ENCODE assay signal across 8 cellular contexts in genomic region chr13:49976314-49977258, GRCh38. TPM values are rescaled to one million over a fixed set of nuclear protein-coding genes. Genes with fewer than 3 reads are reported as not detected.
DNase-seq lines count a peak whose midpoint lies in the region; ATAC-seq and TF ChIP-seq lines count a peak whose summit lies in the region.

No MANE protein-coding gene starts in this region.

- no peaks in the 10 kb centered on the region for H3K9me3 Mint-ChIP-seq in natural killer cell
- no peaks in the 10 kb centered on the region for H3K9me3 Mint-ChIP-seq in stimulated activated naive B cell treated with anti-CD40 and anti-IgM and Interleukin-4, amounts not matched to agents 10 μg/mL and 1 μg/mL and 100 μg/mL, for 72 hours

- no peak overlapping the region; the same call in 1 of the 2 replicates for H2AFZ ChIP-seq in OCI-LY3 (ENCODE audit: low read depth, low read length)

- H3K27ac ChIP-seq in OCI-LY3 (ENCODE audit: low read length) = no peak overlapping the region
- H3K27ac ChIP-seq in esophagus squamous epithelium = peak overlapping the region in 1 of 4 donors; percentile 18

- 36 to 44% methylated on average over 8 of the region's 8 CpGs for WGBS in esophagus squamous epithelium, 2 donors

- H3K4me3 ChIP-seq in OCI-LY3 (ENCODE audit: low read length) (no peak overlapping the region), esophagus squamous epithelium (no peak overlapping the region)

- H3K27me3 ChIP-seq in OCI-LY3 (ENCODE audit: low read depth, low read length) = no peaks in the 10 kb centered on the region
- no peaks in the 10 kb centered on the region for H3K27me3 ChIP-seq in esophagus squamous epithelium

- H3K9ac ChIP-seq in OCI-LY3 (ENCODE audit: low read length) = no peak overlapping the region

- H4K20me1 ChIP-seq in OCI-LY3 (ENCODE audit: insufficient read depth, low read length) = no peaks in the 10 kb centered on the region

- TF ChIP-seq CTCF in OCI-LY3 (IDR thresholded peaks at IDR 0.05; ENCODE audit: low read depth, low read length) = peak; percentile 99
- TF ChIP-seq CTCF in esophagus squamous epithelium (IDR thresholded peaks at IDR 0.05) = peak; percentile 73 to 90 (median 88)
- TF ChIP-seq CTCF in natural killer cell (IDR thresholded peaks at IDR 0.05) = peak; percentile 87

- ATAC-seq in natural killer cell = peak; percentile 82 to 87 (median 83)
- peak; percentile 91 to 94 for ATAC-seq in stimulated activated naive B cell treated with anti-CD40 and anti-IgM and Interleukin-4, amounts not matched to agents 10 μg/mL and 1 μg/mL and 100 μg/mL, for 72 hours (replicated peaks)

- no peak for TF ChIP-seq POLR2A in esophagus squamous epithelium (IDR thresholded peaks at IDR 0.05)

- H3K9me3 ChIP-seq in OCI-LY3 (ENCODE audit: insufficient read depth, low read length) = no peaks in the 10 kb centered on the region
- no peaks in the 10 kb centered on the region for H3K9me3 ChIP-seq in esophagus squamous epithelium

- no peaks in the 10 kb centered on the region for H3K36me3 ChIP-seq in OCI-LY3 (replicated peaks; ENCODE audit: low read depth, low read length)
- no peaks in the 10 kb centered on the region for H3K36me3 ChIP-seq in esophagus squamous epithelium

- no peaks in the 10 kb centered on the region for H3K27me3 Mint-ChIP-seq in natural killer cell (ENCODE audit: low read depth in 2 of 2)
- H3K27me3 Mint-ChIP-seq in stimulated activated naive B cell treated with anti-CD40 and anti-IgM and Interleukin-4, amounts not matched to agents 10 μg/mL and 1 μg/mL and 100 μg/mL, for 72 hours = no peaks in the 10 kb centered on the region

- intact Hi-C loops in esophagus squamous epithelium (cut with DNase I) = loop anchor here (5.0 to 10.0 kb wide), 2 partner anchors 936 to 1098 kb away; no protein-coding TSS in a partner anchor
- intact Hi-C loops in natural killer cell (cut with micrococcal nuclease) = loop anchor here (1.0 kb wide), 4 partner anchors 556 to 1094 kb away; no protein-coding TSS in a partner anchor

- no peaks in the 10 kb centered on the region for H3K79me2 ChIP-seq in OCI-LY3 (ENCODE audit: low read length)

- H3K4me1 Mint-ChIP-seq in natural killer cell = no peaks in the 10 kb centered on the region
- H3K4me1 Mint-ChIP-seq in stimulated activated naive B cell treated with anti-CD40 and anti-IgM and Interleukin-4, amounts not matched to agents 10 μg/mL and 1 μg/mL and 100 μg/mL, for 72 hours = peaks cover 5 to 29% of the 10 kb centered on the region in 2 donors

- no peaks in the 10 kb centered on the region for H3K36me3 Mint-ChIP-seq in natural killer cell
- peaks cover 0 to 2% of the 10 kb centered on the region in 2 donors for H3K36me3 Mint-ChIP-seq in stimulated activated naive B cell treated with anti-CD40 and anti-IgM and Interleukin-4, amounts not matched to agents 10 μg/mL and 1 μg/mL and 100 μg/mL, for 72 hours

- no peak overlapping the region for H3K27ac Mint-ChIP-seq in natural killer cell
- no peak overlapping the region for H3K27ac Mint-ChIP-seq in stimulated activated naive B cell treated with anti-CD40 and anti-IgM and Interleukin-4, amounts not matched to agents 10 μg/mL and 1 μg/mL and 100 μg/mL, for 72 hours

- H3K4me3 Mint-ChIP-seq in natural killer cell = no peak overlapping the region
- H3K4me3 Mint-ChIP-seq in stimulated activated naive B cell treated with anti-CD40 and anti-IgM and Interleukin-4, amounts not matched to agents 10 μg/mL and 1 μg/mL and 100 μg/mL, for 72 hours = no peak overlapping the region

- peak overlapping the region; percentile 42 for H3K4me2 ChIP-seq in OCI-LY3 (ENCODE audit: low read length)

- DNase-seq in NCI-H1436 (lab: John Stamatoyannopoulos, UW) (peak; percentile 52), NCI-H1436 treated with DMSO at 0.1 percent for 48 hours (lab: John Stamatoyannopoulos, UW) (no peak), HK-2 (ENCODE audit: unreplicated experiment) (peak; percentile 43), activated T-cell treated with anti-CD3 and anti-CD28 coated beads for 24 hours (ENCODE audit: low read depth) (peak; percentile 59), esophagus squamous epithelium (lab: John Stamatoyannopoulos, UW) (peak; percentile 2), natural killer cell (peak; percentile 69)
- peak; percentile 24 for DNase-seq in stimulated activated naive B cell treated with anti-CD40 and anti-IgM and Interleukin-4, amounts not matched to agents 10 μg/mL and 1 μg/mL and 100 μg/mL, for 72 hours

- H3K4me1 ChIP-seq in OCI-LY3 (ENCODE audit: low read length) (peaks cover 6% of the 10 kb centered on the region), esophagus squamous epithelium (peaks cover 0 to 13% (median 0%) of the 10 kb centered on the region in 3 donors)

RNA-seq across cellular contexts. Expression of gene TRIM13, which starts 20.3 kb away (rescaled TPM):
- total RNA-seq in esophagus squamous epithelium (10 to 100 TPM; 22.8 to 28.8 (median 26.5) TPM), natural killer cell (10 to 100 TPM; 18.9 to 22.1 (median 20.6) TPM)

RNA-seq across cellular contexts. Expression of gene KCNRG, which starts 38.7 kb away (rescaled TPM):
- total RNA-seq in esophagus squamous epithelium = 1 to 10 TPM in 3 of 4 donors, not detected in 1; 1.1 to 3.6 (median 2.9) TPM
- 1 to 10 TPM in 1 of 3 donors, under 1 TPM in 2; 0.43 to 1.0 (median 0.61) TPM for total RNA-seq in natural killer cell

RNA-seq across cellular contexts. Expression of gene SPRYD7, which starts 40.4 kb away (rescaled TPM):
- 10 to 100 TPM in 1 of 4 donors, 1 to 10 TPM in 3; 6.3 to 11.9 (median 9.2) TPM for total RNA-seq in esophagus squamous epithelium
- total RNA-seq in natural killer cell = 1 to 10 TPM; 3.0 to 6.2 (median 4.4) TPM
